12 cellular contexts compared by ENCODE assay signal in the genomic region with DNA sequence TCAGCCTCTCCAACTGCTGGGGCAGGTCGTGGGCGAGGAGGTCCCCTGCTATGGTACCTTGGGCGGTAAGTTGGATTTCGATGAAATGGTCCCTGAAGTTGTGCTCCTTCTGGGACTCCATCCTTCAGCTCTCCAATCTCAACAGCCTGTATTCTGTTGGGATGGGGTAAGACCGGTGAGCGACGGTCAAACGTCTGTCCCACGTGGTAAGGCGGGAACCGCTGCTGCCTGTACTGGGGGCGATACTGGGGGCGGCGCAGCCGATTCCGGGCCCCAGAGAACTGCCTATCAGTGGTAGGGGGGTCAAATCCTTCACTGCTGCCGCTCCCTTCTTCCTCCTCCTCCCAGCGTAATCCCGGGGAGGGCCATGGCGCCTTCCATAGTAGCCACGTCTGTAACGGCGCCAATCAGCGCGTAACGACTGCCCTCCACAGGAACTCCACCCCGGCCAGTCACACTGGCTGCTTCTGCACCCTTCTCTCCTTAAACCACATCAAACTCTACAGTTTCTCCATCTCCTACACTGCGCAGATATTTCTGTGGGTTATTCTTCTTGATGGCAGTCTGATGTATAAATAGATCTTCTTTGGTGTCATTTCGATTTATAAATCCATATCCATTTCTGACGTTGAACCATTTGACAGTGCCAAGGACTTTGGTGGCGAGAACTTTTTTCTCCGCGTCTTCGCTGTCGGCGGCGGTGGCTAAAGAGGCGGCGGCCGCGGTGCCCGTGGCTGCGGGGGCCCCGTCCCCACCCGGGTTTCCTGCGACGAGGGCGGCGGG. TPM values are rescaled to one million over a fixed set of nuclear protein-coding genes. Genes with fewer than 3 reads are reported as not detected.
DNase-seq lines count a peak whose midpoint lies in the region; TF ChIP-seq lines count a peak whose summit lies in the region.
"Had no signal": no experiment of that assay in that cellular context is flagged by ENCODE, and none has a peak within 500 bp of the region (broad histone marks: within the 10 kb centered on the region; RNA-seq: fewer than 3 reads in every experiment).

No MANE protein-coding gene starts in this region.

- TF ChIP-seq POLR2A in sigmoid colon (IDR thresholded peaks at IDR 0.05), result no peak

- no peaks in the 10 kb centered on the region for H3K4me1 ChIP-seq in iPS DF 6.9 (ENCODE audit: control insufficient read depth, insufficient read depth, low read length)
- peaks cover 0 to 13% (median 11%) of the 10 kb centered on the region in 4 donors for H3K4me1 ChIP-seq in sigmoid colon

- DNase-seq in EH (ENCODE audit: low read depth) (peak; percentile 3), iPS DF 6.9 (ENCODE audit: low read depth, low spot score) (peak; percentile 9), sigmoid colon (no peak), SKM-1 (lab: John Stamatoyannopoulos, UW; ENCODE audit: unreplicated experiment) (no peak), H4 (ENCODE audit: low spot score) (no peak), ureter (ENCODE audit: low spot score) (no peak), pons (ENCODE audit: low spot score) (no peak)
- no peak for DNase-seq in activated T-helper 1 cell treated with anti-CD3 and anti-CD28 coated beads, Interleukin-12 subunit alpha, Interleukin-12 subunit beta, Interleukin-2, Interleukin-4 antibody, amounts not matched to agents 30 ng/mL and 10 ng/mL and 1 ng/mL, durations not matched to agents 14 hours and 24 hours and 36 hours (ENCODE audit: low spot score)
- DNase-seq: cerebellar nuclear complex; NCI-H1105 treated with DMSO at 0.1 percent for 48 hours; stimulated activated naive CD4-positive, alpha-beta T cell treated with Interleukin-2 at 50 U/mL for 16 hours; T-helper 9 cell had no signal

- no CpG with 5 or more reads among the region's 49 CpGs for WGBS in iPS DF 6.9 (ENCODE audit: insufficient coverage, insufficient read length)
- WGBS in sigmoid colon, 2 donors, result 16 to 39% methylated on average over 49 of the region's 49 CpGs

- H3K4me3 ChIP-seq in iPS DF 6.9 (ENCODE audit: low read length) (peak overlapping the region; percentile 41; the same call in 1 of the 2 replicates), sigmoid colon (peak overlapping the region in 3 of 4 donors; percentile 29 to 49 (median 47))

- H3K9me3 ChIP-seq in iPS DF 6.9 (ENCODE audit: control insufficient read depth, insufficient read depth, low read length), result no peaks in the 10 kb centered on the region; the same call in 1 of the 2 replicates
- no peaks in the 10 kb centered on the region for H3K9me3 ChIP-seq in sigmoid colon

- H3K36me3 ChIP-seq in iPS DF 6.9 (ENCODE audit: control insufficient read depth, insufficient read depth, low read length), result no peaks in the 10 kb centered on the region
- H3K36me3 ChIP-seq in sigmoid colon, result no peaks in the 10 kb centered on the region

- H3K9me3 Mint-ChIP-seq in activated T-helper 1 cell treated with anti-CD3 and anti-CD28 coated beads, Interleukin-12 subunit alpha, Interleukin-12 subunit beta, Interleukin-2, Interleukin-4 antibody, amounts not matched to agents 30 ng/mL and 10 ng/mL and 1 ng/mL, durations not matched to agents 14 hours and 24 hours and 36 hours, result peaks cover 23% of the 10 kb centered on the region

- H3K4me3 Mint-ChIP-seq in activated T-helper 1 cell treated with anti-CD3 and anti-CD28 coated beads, Interleukin-12 subunit alpha, Interleukin-12 subunit beta, Interleukin-2, Interleukin-4 antibody, amounts not matched to agents 30 ng/mL and 10 ng/mL and 1 ng/mL, durations not matched to agents 14 hours and 24 hours and 36 hours, result peak overlapping the region; percentile 16

- H3K4me1 Mint-ChIP-seq in activated T-helper 1 cell treated with anti-CD3 and anti-CD28 coated beads, Interleukin-12 subunit alpha, Interleukin-12 subunit beta, Interleukin-2, Interleukin-4 antibody, amounts not matched to agents 30 ng/mL and 10 ng/mL and 1 ng/mL, durations not matched to agents 14 hours and 24 hours and 36 hours (ENCODE audit: low read depth), result no peaks in the 10 kb centered on the region

- H3K27ac Mint-ChIP-seq in activated T-helper 1 cell treated with anti-CD3 and anti-CD28 coated beads, Interleukin-12 subunit alpha, Interleukin-12 subunit beta, Interleukin-2, Interleukin-4 antibody, amounts not matched to agents 30 ng/mL and 10 ng/mL and 1 ng/mL, durations not matched to agents 14 hours and 24 hours and 36 hours, result no peak overlapping the region

- intact Hi-C loops in activated T-helper 1 cell treated with anti-CD3 and anti-CD28 coated beads, Interleukin-12 subunit alpha, Interleukin-12 subunit beta, Interleukin-2, Interleukin-4 antibody, amounts not matched to agents 30 ng/mL and 10 ng/mL and 1 ng/mL, durations not matched to agents 14 hours and 24 hours and 36 hours (cut with micrococcal nuclease), result no loop called here
- intact Hi-C loops in sigmoid colon (cut with DNase I), result no loop called here

- no peak for TF ChIP-seq CTCF in sigmoid colon (IDR thresholded peaks at IDR 0.05)

- H3K27me3 ChIP-seq in iPS DF 6.9 (ENCODE audit: control insufficient read depth, insufficient read depth, low read length), result peaks cover 3% of the 10 kb centered on the region
- H3K27me3 ChIP-seq in sigmoid colon, result peaks cover 5 to 40% (median 29%) of the 10 kb centered on the region in 3 donors

- TF ChIP-seq EP300 in sigmoid colon (IDR thresholded peaks at IDR 0.05), result no peak

- peaks cover 32% of the 10 kb centered on the region for H3K27me3 Mint-ChIP-seq in activated T-helper 1 cell treated with anti-CD3 and anti-CD28 coated beads, Interleukin-12 subunit alpha, Interleukin-12 subunit beta, Interleukin-2, Interleukin-4 antibody, amounts not matched to agents 30 ng/mL and 10 ng/mL and 1 ng/mL, durations not matched to agents 14 hours and 24 hours and 36 hours (ENCODE audit: insufficient read depth)

- H3K27ac ChIP-seq in iPS DF 6.9 (ENCODE audit: low read length), result no peak overlapping the region
- H3K27ac ChIP-seq in sigmoid colon, result no peak overlapping the region

- H3K36me3 Mint-ChIP-seq in activated T-helper 1 cell treated with anti-CD3 and anti-CD28 coated beads, Interleukin-12 subunit alpha, Interleukin-12 subunit beta, Interleukin-2, Interleukin-4 antibody, amounts not matched to agents 30 ng/mL and 10 ng/mL and 1 ng/mL, durations not matched to agents 14 hours and 24 hours and 36 hours (ENCODE audit: low read depth), result no peaks in the 10 kb centered on the region

RNA-seq across cellular contexts. Expression of a gene that starts 41.1 kb away (rescaled TPM):
- total RNA-seq in activated T-helper 1 cell treated with anti-CD3 and anti-CD28 coated beads, Interleukin-12 subunit alpha, Interleukin-12 subunit beta, Interleukin-2, Interleukin-4 antibody, amounts not matched to agents 30 ng/mL and 10 ng/mL and 1 ng/mL, durations not matched to agents 14 hours and 24 hours and 36 hours, result not detected in 2 replicates
- total RNA-seq in sigmoid colon, result not detected
- polyA plus RNA-seq in sigmoid colon, result not detected
- total RNA-seq in H4 (2014; rRNA removed; shearing (Covaris generic)), result not detected in 2 replicates
- not detected for total RNA-seq in ureter

Comparison
In these comparisons a context has a peak if more than half of its experiments do, and no peak if none do; other contexts are left out.
1. DNase-seq: peak in EH (single experiment) and iPS DF 6.9 (single experiment); none in activated T-helper 1 cell treated with anti-CD3 and anti-CD28 coated beads, Interleukin-12 subunit alpha, Interleukin-12 subunit beta, Interleukin-2, Interleukin-4 antibody, amounts not matched to agents 30 ng/mL and 10 ng/mL and 1 ng/mL, durations not matched to agents 14 hours and 24 hours and 36 hours (single experiment), sigmoid colon (single experiment), SKM-1 (single experiment), H4 (single experiment), ureter (single experiment) and pons (single experiment).